Comparison of ENCODE assay signal across 3 cellular contexts in genomic region chr6:37800904-37801669, GRCh38.
TF ChIP-seq lines count a peak whose summit lies in the region.

No MANE protein-coding gene starts in this region.

TF ChIP-seq in SK-N-SH, 30 proteins besides CTCF, POLR2A, EP300 and RAD21 (continues in another document):
- TF ChIP-seq ZBTB33 (IDR thresholded peaks at IDR 0.05; ENCODE audit: borderline replicate concordance, low read depth) (no peak), FOXJ3 (CRISPR knock-in tag; IDR thresholded peaks at IDR 0.05) (peak; percentile 80), RCOR1 (IDR thresholded peaks at IDR 0.05; ENCODE audit: low read length) (peak; percentile 93), SIN3A (IDR thresholded peaks at IDR 0.05; ENCODE audit: borderline replicate concordance, low read depth, low read length) (no peak), REST (IDR thresholded peaks at IDR 0.05; ENCODE audit: low read depth, low read length) (no peak), GABPA (IDR thresholded peaks at IDR 0.05; ENCODE audit: low read depth) (no peak), ELF1 (IDR thresholded peaks at IDR 0.05) (no peak), GATA2 (CRISPR knock-in tag; IDR thresholded peaks at IDR 0.05) (peak; percentile 54; the same call in 1 of the 2 replicates), TCF12 (IDR thresholded peaks at IDR 0.05) (peak; percentile 47)
- TF ChIP-seq, protein P1, sequence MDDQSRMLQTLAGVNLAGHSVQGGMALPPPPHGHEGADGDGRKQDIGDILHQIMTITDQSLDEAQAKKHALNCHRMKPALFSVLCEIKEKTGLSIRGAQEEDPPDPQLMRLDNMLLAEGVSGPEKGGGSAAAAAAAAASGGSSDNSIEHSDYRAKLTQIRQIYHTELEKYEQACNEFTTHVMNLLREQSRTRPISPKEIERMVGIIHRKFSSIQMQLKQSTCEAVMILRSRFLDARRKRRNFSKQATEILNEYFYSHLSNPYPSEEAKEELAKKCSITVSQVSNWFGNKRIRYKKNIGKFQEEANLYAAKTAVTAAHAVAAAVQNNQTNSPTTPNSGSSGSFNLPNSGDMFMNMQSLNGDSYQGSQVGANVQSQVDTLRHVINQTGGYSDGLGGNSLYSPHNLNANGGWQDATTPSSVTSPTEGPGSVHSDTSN (IDR thresholded peaks at IDR 0.05), result 0 out of 2 replicates have a peak, but pooled peaks have one; percentile 19
- TF ChIP-seq, protein P2, sequence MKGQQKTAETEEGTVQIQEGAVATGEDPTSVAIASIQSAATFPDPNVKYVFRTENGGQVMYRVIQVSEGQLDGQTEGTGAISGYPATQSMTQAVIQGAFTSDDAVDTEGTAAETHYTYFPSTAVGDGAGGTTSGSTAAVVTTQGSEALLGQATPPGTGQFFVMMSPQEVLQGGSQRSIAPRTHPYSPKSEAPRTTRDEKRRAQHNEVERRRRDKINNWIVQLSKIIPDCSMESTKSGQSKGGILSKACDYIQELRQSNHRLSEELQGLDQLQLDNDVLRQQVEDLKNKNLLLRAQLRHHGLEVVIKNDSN (IDR thresholded peaks at IDR 0.05; ENCODE audit: borderline replicate concordance, low read depth), result no peak

TF ChIP-seq in GM12878, 131 proteins besides CTCF, POLR2A, EP300 and RAD21 (continues in another document):
- no peak for TF ChIP-seq POLR2AphosphoS2 (IDR thresholded peaks at IDR 0.05; ENCODE audit: low read depth, low read length)
- TF ChIP-seq PKNOX1 (IDR thresholded peaks at IDR 0.05), result no peak
- TF ChIP-seq ZZZ3 (IDR thresholded peaks at IDR 0.05; ENCODE audit: control insufficient read depth, insufficient read length, low read depth), result no peak
- TF ChIP-seq HDGF (IDR thresholded peaks at IDR 0.05), result no peak
- no peak for TF ChIP-seq ZNF687 (IDR thresholded peaks at IDR 0.05)
- no peak for TF ChIP-seq TCF3 (IDR thresholded peaks at IDR 0.05; ENCODE audit: borderline replicate concordance, insufficient read depth, low read depth, low read length)
- TF ChIP-seq ZSCAN29 (IDR thresholded peaks at IDR 0.05), result no peak
- TF ChIP-seq, protein P1 (IDR thresholded peaks at IDR 0.05; ENCODE audit: insufficient replicate concordance, low read depth, low read length), result no peak
- TF ChIP-seq NR2C2 (IDR thresholded peaks at IDR 0.05; ENCODE audit: borderline replicate concordance, control insufficient read depth, insufficient read length, low read depth), result no peak
- TF ChIP-seq ZNF274 (IDR thresholded peaks at IDR 0.05; ENCODE audit: insufficient read depth, insufficient read length), result no peak
- no peak for TF ChIP-seq BCLAF1 (IDR thresholded peaks at IDR 0.05)
- TF ChIP-seq GATAD2B (conservative IDR thresholded peaks at IDR 0.05; ENCODE audit: low read depth), result no peak

TF ChIP-seq in liver, 16 proteins besides CTCF, POLR2A, EP300 and RAD21:
- TF ChIP-seq GABPA (IDR thresholded peaks at IDR 0.05 in 1 of 2, conservative IDR thresholded peaks at IDR 0.05 in 1 of 2), result no peak
- TF ChIP-seq HNF4A (conservative IDR thresholded peaks at IDR 0.05), result peak; percentile 88 to 90
- TF ChIP-seq, protein P3, sequence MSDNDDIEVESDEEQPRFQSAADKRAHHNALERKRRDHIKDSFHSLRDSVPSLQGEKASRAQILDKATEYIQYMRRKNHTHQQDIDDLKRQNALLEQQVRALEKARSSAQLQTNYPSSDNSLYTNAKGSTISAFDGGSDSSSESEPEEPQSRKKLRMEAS (IDR thresholded peaks at IDR 0.05), result peak; percentile 46
- TF ChIP-seq RXRA (IDR thresholded peaks at IDR 0.05), result peak in 1 of 2 donors; percentile 34
- TF ChIP-seq NR2F2 (IDR thresholded peaks at IDR 0.05), result no peak
- TF ChIP-seq ZBTB33 (IDR thresholded peaks at IDR 0.05), result no peak
- TF ChIP-seq EGR1 (IDR thresholded peaks at IDR 0.05; ENCODE audit: low read depth in 2 of 2), result no peak
- TF ChIP-seq JUND (IDR thresholded peaks at IDR 0.05), result no peak
- peak; percentile 65 for TF ChIP-seq SP1 (IDR thresholded peaks at IDR 0.05)
- no peak for TF ChIP-seq FOXA2 (IDR thresholded peaks at IDR 0.05)
- no peak for TF ChIP-seq ATF3 (IDR thresholded peaks at IDR 0.05)
- no peak for TF ChIP-seq REST (IDR thresholded peaks at IDR 0.05)
- TF ChIP-seq FOXA1 (IDR thresholded peaks at IDR 0.05), result no peak
- no peak for TF ChIP-seq YY1 (IDR thresholded peaks at IDR 0.05)
- TF ChIP-seq TAF1 (conservative IDR thresholded peaks at IDR 0.05), result no peak
- TF ChIP-seq HNF4G (IDR thresholded peaks at IDR 0.05), result peak; percentile 52
